ENCODE assay signal across 1 cellular context in the genomic region with DNA sequence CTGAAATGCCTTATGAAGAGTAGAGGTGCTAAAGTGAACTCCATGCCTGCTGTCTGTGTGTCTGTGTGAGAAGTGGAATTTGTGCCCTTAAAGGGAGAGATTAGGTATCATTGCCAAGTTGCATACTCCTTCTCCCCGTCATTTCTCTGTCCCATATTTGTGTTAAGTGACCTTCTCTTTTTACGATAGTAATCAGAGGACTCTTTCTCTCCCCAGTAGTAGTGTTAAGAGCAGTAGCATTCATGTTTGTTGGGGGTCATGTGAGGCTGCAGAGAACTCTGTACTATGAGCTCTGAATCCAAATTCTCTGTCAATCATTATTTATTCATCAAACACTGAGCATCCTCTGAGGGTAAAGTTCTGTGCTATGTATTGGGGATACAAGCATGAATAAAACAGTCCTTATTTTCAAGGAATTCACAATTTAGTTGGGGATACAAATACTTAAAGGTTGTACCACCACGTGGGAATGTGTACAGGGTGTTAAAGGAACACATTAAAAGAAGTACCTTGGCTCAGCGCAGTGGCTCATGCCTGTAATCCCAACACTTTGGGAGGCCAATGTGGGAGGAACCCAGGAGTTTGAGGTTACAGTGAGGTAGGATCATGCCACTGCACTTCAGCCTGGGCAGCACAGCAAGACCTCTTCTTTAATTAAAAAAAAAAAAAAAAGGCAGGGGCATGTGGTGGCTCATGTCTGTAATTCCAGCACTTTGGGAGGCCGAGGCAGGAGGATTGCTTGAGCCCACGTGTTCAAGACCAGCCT.
TF ChIP-seq lines count a peak whose summit lies in the region.

No MANE protein-coding gene starts in this region.

TF ChIP-seq in HepG2, 621 proteins besides CTCF, POLR2A, EP300 and RAD21 (continued from another document and continues in another):
- peak; percentile 86; the same call in 1 of the 2 replicates for TF ChIP-seq CHD4 (IDR thresholded peaks at IDR 0.05; ENCODE audit: borderline replicate concordance, low read length)
- TF ChIP-seq ZNF557 (CRISPR knock-in tag; IDR thresholded peaks at IDR 0.05), result no peak
- TF ChIP-seq ATF1 (CRISPR knock-in tag; IDR thresholded peaks at IDR 0.05), result peak; percentile 57
- no peak; the same call in 1 of the 2 replicates for TF ChIP-seq ETV5 (CRISPR knock-in tag; IDR thresholded peaks at IDR 0.05; ENCODE audit: borderline replicate concordance)
- 0 out of 2 replicates have a peak, but pooled peaks have one; percentile 24 for TF ChIP-seq PITX1 (CRISPR knock-in tag; IDR thresholded peaks at IDR 0.05)
- TF ChIP-seq, protein P1, sequence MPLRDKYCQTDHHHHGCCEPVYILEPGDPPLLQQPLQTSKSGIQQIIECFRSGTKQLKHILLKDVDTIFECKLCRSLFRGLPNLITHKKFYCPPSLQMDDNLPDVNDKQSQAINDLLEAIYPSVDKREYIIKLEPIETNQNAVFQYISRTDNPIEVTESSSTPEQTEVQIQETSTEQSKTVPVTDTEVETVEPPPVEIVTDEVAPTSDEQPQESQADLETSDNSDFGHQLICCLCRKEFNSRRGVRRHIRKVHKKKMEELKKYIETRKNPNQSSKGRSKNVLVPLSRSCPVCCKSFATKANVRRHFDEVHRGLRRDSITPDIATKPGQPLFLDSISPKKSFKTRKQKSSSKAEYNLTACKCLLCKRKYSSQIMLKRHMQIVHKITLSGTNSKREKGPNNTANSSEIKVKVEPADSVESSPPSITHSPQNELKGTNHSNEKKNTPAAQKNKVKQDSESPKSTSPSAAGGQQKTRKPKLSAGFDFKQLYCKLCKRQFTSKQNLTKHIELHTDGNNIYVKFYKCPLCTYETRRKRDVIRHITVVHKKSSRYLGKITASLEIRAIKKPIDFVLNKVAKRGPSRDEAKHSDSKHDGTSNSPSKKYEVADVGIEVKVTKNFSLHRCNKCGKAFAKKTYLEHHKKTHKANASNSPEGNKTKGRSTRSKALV (CRISPR knock-in tag; IDR thresholded peaks at IDR 0.05), result no peak
- TF ChIP-seq ELF1 (CRISPR knock-in tag; IDR thresholded peaks at IDR 0.05), result no peak
- TF ChIP-seq ZNF264 (CRISPR knock-in tag; IDR thresholded peaks at IDR 0.05), result no peak; the same call in 1 of the 2 replicates
- TF ChIP-seq, protein P2, sequence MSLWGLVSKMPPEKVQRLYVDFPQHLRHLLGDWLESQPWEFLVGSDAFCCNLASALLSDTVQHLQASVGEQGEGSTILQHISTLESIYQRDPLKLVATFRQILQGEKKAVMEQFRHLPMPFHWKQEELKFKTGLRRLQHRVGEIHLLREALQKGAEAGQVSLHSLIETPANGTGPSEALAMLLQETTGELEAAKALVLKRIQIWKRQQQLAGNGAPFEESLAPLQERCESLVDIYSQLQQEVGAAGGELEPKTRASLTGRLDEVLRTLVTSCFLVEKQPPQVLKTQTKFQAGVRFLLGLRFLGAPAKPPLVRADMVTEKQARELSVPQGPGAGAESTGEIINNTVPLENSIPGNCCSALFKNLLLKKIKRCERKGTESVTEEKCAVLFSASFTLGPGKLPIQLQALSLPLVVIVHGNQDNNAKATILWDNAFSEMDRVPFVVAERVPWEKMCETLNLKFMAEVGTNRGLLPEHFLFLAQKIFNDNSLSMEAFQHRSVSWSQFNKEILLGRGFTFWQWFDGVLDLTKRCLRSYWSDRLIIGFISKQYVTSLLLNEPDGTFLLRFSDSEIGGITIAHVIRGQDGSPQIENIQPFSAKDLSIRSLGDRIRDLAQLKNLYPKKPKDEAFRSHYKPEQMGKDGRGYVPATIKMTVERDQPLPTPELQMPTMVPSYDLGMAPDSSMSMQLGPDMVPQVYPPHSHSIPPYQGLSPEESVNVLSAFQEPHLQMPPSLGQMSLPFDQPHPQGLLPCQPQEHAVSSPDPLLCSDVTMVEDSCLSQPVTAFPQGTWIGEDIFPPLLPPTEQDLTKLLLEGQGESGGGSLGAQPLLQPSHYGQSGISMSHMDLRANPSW (CRISPR knock-in tag; IDR thresholded peaks at IDR 0.05; ENCODE audit: borderline replicate concordance), result no peak
- TF ChIP-seq, protein P3, sequence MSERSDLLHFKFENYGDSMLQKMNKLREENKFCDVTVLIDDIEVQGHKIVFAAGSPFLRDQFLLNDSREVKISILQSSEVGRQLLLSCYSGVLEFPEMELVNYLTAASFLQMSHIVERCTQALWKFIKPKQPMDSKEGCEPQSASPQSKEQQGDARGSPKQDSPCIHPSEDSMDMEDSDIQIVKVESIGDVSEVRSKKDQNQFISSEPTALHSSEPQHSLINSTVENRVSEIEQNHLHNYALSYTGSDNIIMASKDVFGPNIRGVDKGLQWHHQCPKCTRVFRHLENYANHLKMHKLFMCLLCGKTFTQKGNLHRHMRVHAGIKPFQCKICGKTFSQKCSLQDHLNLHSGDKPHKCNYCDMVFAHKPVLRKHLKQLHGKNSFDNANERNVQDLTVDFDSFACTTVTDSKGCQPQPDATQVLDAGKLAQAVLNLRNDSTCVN (CRISPR knock-in tag; IDR thresholded peaks at IDR 0.05; ENCODE audit: borderline replicate concordance), result no peak
- TF ChIP-seq KDM6A (CRISPR knock-in tag; IDR thresholded peaks at IDR 0.05; ENCODE audit: low read depth), result peak; percentile 85
- peak; percentile 38; the same call in 1 of the 2 replicates for TF ChIP-seq ELF3 (CRISPR knock-in tag; IDR thresholded peaks at IDR 0.05)
- TF ChIP-seq, protein P4, sequence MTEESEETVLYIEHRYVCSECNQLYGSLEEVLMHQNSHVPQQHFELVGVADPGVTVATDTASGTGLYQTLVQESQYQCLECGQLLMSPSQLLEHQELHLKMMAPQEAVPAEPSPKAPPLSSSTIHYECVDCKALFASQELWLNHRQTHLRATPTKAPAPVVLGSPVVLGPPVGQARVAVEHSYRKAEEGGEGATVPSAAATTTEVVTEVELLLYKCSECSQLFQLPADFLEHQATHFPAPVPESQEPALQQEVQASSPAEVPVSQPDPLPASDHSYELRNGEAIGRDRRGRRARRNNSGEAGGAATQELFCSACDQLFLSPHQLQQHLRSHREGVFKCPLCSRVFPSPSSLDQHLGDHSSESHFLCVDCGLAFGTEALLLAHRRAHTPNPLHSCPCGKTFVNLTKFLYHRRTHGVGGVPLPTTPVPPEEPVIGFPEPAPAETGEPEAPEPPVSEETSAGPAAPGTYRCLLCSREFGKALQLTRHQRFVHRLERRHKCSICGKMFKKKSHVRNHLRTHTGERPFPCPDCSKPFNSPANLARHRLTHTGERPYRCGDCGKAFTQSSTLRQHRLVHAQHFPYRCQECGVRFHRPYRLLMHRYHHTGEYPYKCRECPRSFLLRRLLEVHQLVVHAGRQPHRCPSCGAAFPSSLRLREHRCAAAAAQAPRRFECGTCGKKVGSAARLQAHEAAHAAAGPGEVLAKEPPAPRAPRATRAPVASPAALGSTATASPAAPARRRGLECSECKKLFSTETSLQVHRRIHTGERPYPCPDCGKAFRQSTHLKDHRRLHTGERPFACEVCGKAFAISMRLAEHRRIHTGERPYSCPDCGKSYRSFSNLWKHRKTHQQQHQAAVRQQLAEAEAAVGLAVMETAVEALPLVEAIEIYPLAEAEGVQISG (CRISPR knock-in tag; IDR thresholded peaks at IDR 0.05), result no peak
- TF ChIP-seq IKZF1 (IDR thresholded peaks at IDR 0.05), result no peak
- TF ChIP-seq ZNF841 (CRISPR knock-in tag; IDR thresholded peaks at IDR 0.05; ENCODE audit: borderline replicate concordance), result no peak
- no peak for TF ChIP-seq FOSL2 (CRISPR knock-in tag; IDR thresholded peaks at IDR 0.05)
- TF ChIP-seq, protein P5, sequence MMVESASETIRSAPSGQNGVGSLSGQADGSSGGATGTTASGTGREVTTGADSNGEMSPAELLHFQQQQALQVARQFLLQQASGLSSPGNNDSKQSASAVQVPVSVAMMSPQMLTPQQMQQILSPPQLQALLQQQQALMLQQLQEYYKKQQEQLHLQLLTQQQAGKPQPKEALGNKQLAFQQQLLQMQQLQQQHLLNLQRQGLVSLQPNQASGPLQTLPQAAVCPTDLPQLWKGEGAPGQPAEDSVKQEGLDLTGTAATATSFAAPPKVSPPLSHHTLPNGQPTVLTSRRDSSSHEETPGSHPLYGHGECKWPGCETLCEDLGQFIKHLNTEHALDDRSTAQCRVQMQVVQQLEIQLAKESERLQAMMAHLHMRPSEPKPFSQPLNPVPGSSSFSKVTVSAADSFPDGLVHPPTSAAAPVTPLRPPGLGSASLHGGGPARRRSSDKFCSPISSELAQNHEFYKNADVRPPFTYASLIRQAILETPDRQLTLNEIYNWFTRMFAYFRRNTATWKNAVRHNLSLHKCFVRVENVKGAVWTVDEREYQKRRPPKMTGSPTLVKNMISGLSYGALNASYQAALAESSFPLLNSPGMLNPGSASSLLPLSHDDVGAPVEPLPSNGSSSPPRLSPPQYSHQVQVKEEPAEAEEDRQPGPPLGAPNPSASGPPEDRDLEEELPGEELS (CRISPR knock-in tag; IDR thresholded peaks at IDR 0.05), result peak; percentile 75
- TF ChIP-seq YEATS4 (CRISPR knock-in tag; IDR thresholded peaks at IDR 0.05; ENCODE audit: borderline replicate concordance), result no peak
- TF ChIP-seq GABPA (IDR thresholded peaks at IDR 0.05; ENCODE audit: low read depth, low read length), result no peak
- peak; percentile 13; the same call in 1 of the 2 replicates for TF ChIP-seq GABPA (CRISPR knock-in tag; IDR thresholded peaks at IDR 0.05; ENCODE audit: low read depth)
- peak; percentile 25 for TF ChIP-seq SKI (IDR thresholded peaks at IDR 0.05; ENCODE audit: partially characterized antibody)
- no peak for TF ChIP-seq YY1 (IDR thresholded peaks at IDR 0.05; ENCODE audit: insufficient read depth, insufficient replicate concordance, low read depth, low read length)
- TF ChIP-seq HMGA1 (CRISPR knock-in tag; conservative IDR thresholded peaks at IDR 0.05), result no peak
- TF ChIP-seq KDM2A (CRISPR knock-in tag; IDR thresholded peaks at IDR 0.05; ENCODE audit: borderline replicate concordance, low read depth), result no peak
- no peak for TF ChIP-seq BHLHE40 (IDR thresholded peaks at IDR 0.05; ENCODE audit: low read length)
- peak; percentile 73 for TF ChIP-seq SRF (IDR thresholded peaks at IDR 0.05; ENCODE audit: low read depth, low read length)
- TF ChIP-seq STAG1 (CRISPR knock-in tag; IDR thresholded peaks at IDR 0.05), result no peak
- no peak for TF ChIP-seq ZFAT (CRISPR knock-in tag; conservative IDR thresholded peaks at IDR 0.05)
- no peak for TF ChIP-seq RFXANK (CRISPR knock-in tag; IDR thresholded peaks at IDR 0.05)
- TF ChIP-seq KLF6 (CRISPR knock-in tag; IDR thresholded peaks at IDR 0.05), result no peak
- TF ChIP-seq NR2F6 (IDR thresholded peaks at IDR 0.05), result peak; percentile 73
- 0 out of 2 replicates have a peak, but pooled peaks have one; percentile 65 for TF ChIP-seq NR2F6 (CRISPR knock-in tag; IDR thresholded peaks at IDR 0.05)
- no peak for TF ChIP-seq CBX5 (CRISPR knock-in tag; IDR thresholded peaks at IDR 0.05; ENCODE audit: borderline replicate concordance)
- TF ChIP-seq HIVEP1 (CRISPR knock-in tag; IDR thresholded peaks at IDR 0.05), result no peak
- TF ChIP-seq, protein P6, sequence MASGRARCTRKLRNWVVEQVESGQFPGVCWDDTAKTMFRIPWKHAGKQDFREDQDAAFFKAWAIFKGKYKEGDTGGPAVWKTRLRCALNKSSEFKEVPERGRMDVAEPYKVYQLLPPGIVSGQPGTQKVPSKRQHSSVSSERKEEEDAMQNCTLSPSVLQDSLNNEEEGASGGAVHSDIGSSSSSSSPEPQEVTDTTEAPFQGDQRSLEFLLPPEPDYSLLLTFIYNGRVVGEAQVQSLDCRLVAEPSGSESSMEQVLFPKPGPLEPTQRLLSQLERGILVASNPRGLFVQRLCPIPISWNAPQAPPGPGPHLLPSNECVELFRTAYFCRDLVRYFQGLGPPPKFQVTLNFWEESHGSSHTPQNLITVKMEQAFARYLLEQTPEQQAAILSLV (CRISPR knock-in tag; IDR thresholded peaks at IDR 0.05; ENCODE audit: borderline replicate concordance), result 0 out of 2 replicates have a peak, but pooled peaks have one; percentile 37
- TF ChIP-seq ZNF75D (CRISPR knock-in tag; IDR thresholded peaks at IDR 0.05; ENCODE audit: borderline replicate concordance), result no peak
- TF ChIP-seq SRSF1 (optimal IDR thresholded peaks at IDR 0.05; ENCODE audit: low read depth, low read length), result no peak
- TF ChIP-seq, protein P7, sequence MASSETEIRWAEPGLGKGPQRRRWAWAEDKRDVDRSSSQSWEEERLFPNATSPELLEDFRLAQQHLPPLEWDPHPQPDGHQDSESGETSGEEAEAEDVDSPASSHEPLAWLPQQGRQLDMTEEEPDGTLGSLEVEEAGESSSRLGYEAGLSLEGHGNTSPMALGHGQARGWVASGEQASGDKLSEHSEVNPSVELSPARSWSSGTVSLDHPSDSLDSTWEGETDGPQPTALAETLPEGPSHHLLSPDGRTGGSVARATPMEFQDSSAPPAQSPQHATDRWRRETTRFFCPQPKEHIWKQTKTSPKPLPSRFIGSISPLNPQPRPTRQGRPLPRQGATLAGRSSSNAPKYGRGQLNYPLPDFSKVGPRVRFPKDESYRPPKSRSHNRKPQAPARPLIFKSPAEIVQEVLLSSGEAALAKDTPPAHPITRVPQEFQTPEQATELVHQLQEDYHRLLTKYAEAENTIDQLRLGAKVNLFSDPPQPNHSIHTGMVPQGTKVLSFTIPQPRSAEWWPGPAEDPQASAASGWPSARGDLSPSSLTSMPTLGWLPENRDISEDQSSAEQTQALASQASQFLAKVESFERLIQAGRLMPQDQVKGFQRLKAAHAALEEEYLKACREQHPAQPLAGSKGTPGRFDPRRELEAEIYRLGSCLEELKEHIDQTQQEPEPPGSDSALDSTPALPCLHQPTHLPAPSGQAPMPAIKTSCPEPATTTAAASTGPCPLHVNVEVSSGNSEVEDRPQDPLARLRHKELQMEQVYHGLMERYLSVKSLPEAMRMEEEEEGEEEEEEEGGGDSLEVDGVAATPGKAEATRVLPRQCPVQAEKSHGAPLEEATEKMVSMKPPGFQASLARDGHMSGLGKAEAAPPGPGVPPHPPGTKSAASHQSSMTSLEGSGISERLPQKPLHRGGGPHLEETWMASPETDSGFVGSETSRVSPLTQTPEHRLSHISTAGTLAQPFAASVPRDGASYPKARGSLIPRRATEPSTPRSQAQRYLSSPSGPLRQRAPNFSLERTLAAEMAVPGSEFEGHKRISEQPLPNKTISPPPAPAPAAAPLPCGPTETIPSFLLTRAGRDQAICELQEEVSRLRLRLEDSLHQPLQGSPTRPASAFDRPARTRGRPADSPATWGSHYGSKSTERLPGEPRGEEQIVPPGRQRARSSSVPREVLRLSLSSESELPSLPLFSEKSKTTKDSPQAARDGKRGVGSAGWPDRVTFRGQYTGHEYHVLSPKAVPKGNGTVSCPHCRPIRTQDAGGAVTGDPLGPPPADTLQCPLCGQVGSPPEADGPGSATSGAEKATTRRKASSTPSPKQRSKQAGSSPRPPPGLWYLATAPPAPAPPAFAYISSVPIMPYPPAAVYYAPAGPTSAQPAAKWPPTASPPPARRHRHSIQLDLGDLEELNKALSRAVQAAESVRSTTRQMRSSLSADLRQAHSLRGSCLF (CRISPR knock-in tag; IDR thresholded peaks at IDR 0.05; ENCODE audit: borderline replicate concordance), result no peak
- TF ChIP-seq ZNF567 (CRISPR knock-in tag; IDR thresholded peaks at IDR 0.05; ENCODE audit: borderline replicate concordance), result no peak
- no peak for TF ChIP-seq WIZ (CRISPR knock-in tag; IDR thresholded peaks at IDR 0.05)
